In genomic region chr14:89571502-89571901, GRCh38 we compare ENCODE assay signal across 31 cellular contexts.
"Had no signal": no experiment of that assay in that cellular context is flagged by ENCODE, and none has a peak within 500 bp of the region (broad histone marks: within the 10 kb centered on the region; RNA-seq: fewer than 3 reads in every experiment).

No MANE protein-coding gene starts in this region.

- FAIRE-seq: TTC549 had no signal

- H3K4me1 ChIP-seq: uterus had no signal

- H3K9me3 ChIP-seq: ascending aorta, gastroesophageal sphincter, neutrophil, thoracic aorta, uterus had no signal

- H3K36me3 Mint-ChIP-seq: naive B cell had no signal

- H3K27me3 ChIP-seq: ascending aorta, cardiac muscle cell, dorsolateral prefrontal cortex, gastroesophageal sphincter, hepatocyte, neutrophil, uterus had no signal

- H3K4me3 ChIP-seq: ascending aorta, cardiac muscle cell, coronary artery, dorsolateral prefrontal cortex, gastroesophageal sphincter, hepatocyte, skin epidermis, thoracic aorta, uterus had no signal

- ATAC-seq: gastroesophageal sphincter; sciatic nerve; stimulated activated effector memory CD8-positive, alpha-beta T cell treated with anti-CD3 and anti-CD28 coated beads, Interleukin-12 subunit alpha, Interleukin-12 subunit beta, amount 100 ng/mL, for 72 hours had no signal

- H3K4me3 Mint-ChIP-seq: activated naive CD4-positive, alpha-beta T cell treated with anti-CD3 and anti-CD28 coated beads for 36 hours; activated naive CD8-positive, alpha-beta T cell treated with anti-CD3 and anti-CD28 coated beads, Interleukin-2, amount 10 ng/mL, durations not matched to agents 7 days and 5 days; brain; naive B cell; nephron progenitor cell; stimulated activated effector memory CD8-positive, alpha-beta T cell treated with anti-CD3 and anti-CD28 coated beads, Interleukin-12 subunit alpha, Interleukin-12 subunit beta, amount 100 ng/mL, for 72 hours; stimulated activated naive CD8-positive, alpha-beta T cell treated with anti-CD3 and anti-CD28 coated beads, Interleukin-15, Interleukin-2, amounts not matched to agents 100 ng/mL and 50 ng/mL, for 24 hours had no signal

- H3K27me3 Mint-ChIP-seq: activated naive CD8-positive, alpha-beta T cell treated with anti-CD3 and anti-CD28 coated beads, Interleukin-2, amount 10 ng/mL, durations not matched to agents 7 days and 5 days; naive B cell; progenitor cell of endocrine pancreas; stimulated activated naive CD8-positive, alpha-beta T cell treated with anti-CD3 and anti-CD28 coated beads, Interleukin-15, Interleukin-2, amounts not matched to agents 100 ng/mL and 50 ng/mL, for 24 hours had no signal

- H3K27ac ChIP-seq: cardiac muscle cell, coronary artery, dorsolateral prefrontal cortex, gastroesophageal sphincter, hepatocyte, neutrophil, skin epidermis, thoracic aorta, uterus had no signal

- H3K36me3 ChIP-seq: ascending aorta, cardiac muscle cell, gastroesophageal sphincter, neutrophil, thoracic aorta, uterus had no signal

- DNase-seq: activated CD4-positive, alpha-beta T cell treated with anti-CD3 and anti-CD28 coated beads for 4 hours; activated CD4-positive, alpha-beta T cell treated with anti-CD3 and anti-CD28 coated beads, Interleukin-2, amount 50 U/mL, for 4 hours; activated CD8-positive, alpha-beta memory T cell treated with anti-CD3 and anti-CD28 coated beads for 24 hours; activated effector memory CD4-positive, alpha-beta T cell treated with Interleukin-2 at 50 U/mL for 16 hours; activated naive CD4-positive, alpha-beta T cell treated with anti-CD3 and anti-CD28 coated beads for 36 hours; activated naive CD8-positive, alpha-beta T cell treated with anti-CD3 and anti-CD28 coated beads, Interleukin-2, amount 10 ng/mL, durations not matched to agents 7 days and 5 days; dorsolateral prefrontal cortex; effector memory CD4-positive, alpha-beta T cell; erythroblast; islet precursor cell; mammary epithelial cell; naive B cell; nephron progenitor cell; stimulated activated CD4-positive, alpha-beta T cell treated with anti-CD3 and anti-CD28 coated beads, Interleukin-12 subunit alpha, Interleukin-12 subunit beta, amount 100 ng/mL, for 4 hours; stimulated activated CD4-positive, alpha-beta T cell treated with anti-CD3 and anti-CD28 coated beads, Interleukin-4, amount 100 ng/mL, for 24 hours; trophoblast cell; uterus had no signal

- H3K27ac Mint-ChIP-seq: activated naive CD4-positive, alpha-beta T cell treated with anti-CD3 and anti-CD28 coated beads for 36 hours; activated naive CD8-positive, alpha-beta T cell treated with anti-CD3 and anti-CD28 coated beads, Interleukin-2, amount 10 ng/mL, durations not matched to agents 7 days and 5 days; brain; naive B cell; nephron progenitor cell; progenitor cell of endocrine pancreas; stimulated activated effector memory CD8-positive, alpha-beta T cell treated with anti-CD3 and anti-CD28 coated beads, Interleukin-12 subunit alpha, Interleukin-12 subunit beta, amount 100 ng/mL, for 72 hours; stimulated activated naive CD8-positive, alpha-beta T cell treated with anti-CD3 and anti-CD28 coated beads, Interleukin-15, Interleukin-2, amounts not matched to agents 100 ng/mL and 50 ng/mL, for 24 hours had no signal

- H3K9me3 Mint-ChIP-seq: activated naive CD4-positive, alpha-beta T cell treated with anti-CD3 and anti-CD28 coated beads for 36 hours; activated naive CD8-positive, alpha-beta T cell treated with anti-CD3 and anti-CD28 coated beads, Interleukin-2, amount 10 ng/mL, durations not matched to agents 7 days and 5 days; brain; naive B cell; nephron progenitor cell; stimulated activated effector memory CD8-positive, alpha-beta T cell treated with anti-CD3 and anti-CD28 coated beads, Interleukin-12 subunit alpha, Interleukin-12 subunit beta, amount 100 ng/mL, for 72 hours; stimulated activated naive CD8-positive, alpha-beta T cell treated with anti-CD3 and anti-CD28 coated beads, Interleukin-15, Interleukin-2, amounts not matched to agents 100 ng/mL and 50 ng/mL, for 24 hours had no signal
